Comparison of ENCODE assay signal across 8 cellular contexts in the genomic region with DNA sequence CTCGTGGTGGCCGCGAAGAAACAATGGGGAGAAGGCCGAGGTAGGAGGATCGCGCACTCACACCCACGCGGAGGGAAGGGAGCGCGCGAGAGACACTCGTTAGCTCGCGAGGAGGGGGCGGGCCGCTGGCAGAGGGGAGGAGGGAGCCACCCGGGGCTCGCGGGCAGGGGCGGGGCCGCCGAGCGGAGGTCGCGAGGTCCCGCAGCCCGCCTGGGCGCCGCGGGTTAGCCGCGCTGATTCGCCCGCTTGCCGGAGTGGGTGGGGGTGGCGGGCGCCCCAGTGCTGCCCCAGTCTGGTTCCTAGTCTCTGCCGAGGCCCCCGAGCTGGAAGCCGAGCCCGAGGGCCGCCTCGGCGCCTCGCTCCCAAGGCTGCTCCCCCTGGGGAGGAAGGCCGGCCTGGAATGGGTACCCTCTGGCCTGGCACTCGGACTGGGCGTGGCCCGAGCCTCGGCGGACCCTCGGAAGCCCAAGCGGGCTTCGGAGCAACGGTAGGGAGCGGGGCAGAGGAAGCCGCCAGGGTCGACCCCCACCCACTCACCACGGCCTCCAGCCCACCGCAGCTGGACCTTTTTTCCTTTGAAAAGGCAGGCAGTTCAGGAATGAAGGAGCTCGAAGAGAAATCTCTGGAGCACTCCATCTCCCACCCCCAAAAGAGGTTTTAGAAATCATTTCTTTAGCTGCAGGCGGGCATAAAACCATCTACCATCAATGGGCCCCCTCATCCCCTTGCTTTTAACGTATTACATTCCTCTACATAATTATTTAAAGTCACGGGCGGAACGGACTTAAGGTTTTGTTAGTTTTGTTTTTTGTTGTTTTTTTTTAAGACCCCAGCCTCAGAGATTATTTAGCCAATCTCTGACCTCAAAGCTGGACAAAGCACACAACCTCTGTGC. TPM values are rescaled to one million over a fixed set of nuclear protein-coding genes. Genes with fewer than 3 reads are reported as not detected.
DNase-seq lines count a peak whose midpoint lies in the region; ATAC-seq, FAIRE-seq and TF ChIP-seq lines count a peak whose summit lies in the region.

No MANE protein-coding gene starts in this region.

- no peak for FAIRE-seq in RCC 7860 (lab: Jason Lieb, UNC)

- H3K4me1 Mint-ChIP-seq in activated T-helper 2 cell treated with anti-CD3 and anti-CD28 coated beads, Interferon-gamma antibody, Interleukin-2, Interleukin-4, amounts not matched to agents 10 μg/mL and 5 μg/mL and 100 μg/mL, durations not matched to agents 14 hours and 24 hours and 36 hours (ENCODE audit: low read depth): peaks cover 20% of the 10 kb centered on the region
- peaks cover 35% of the 10 kb centered on the region for H3K4me1 Mint-ChIP-seq in nephron

- no peak for TF ChIP-seq CTCF in fibroblast of pulmonary artery (IDR thresholded peaks at IDR 0.05; ENCODE audit: low read length, missing control alignments)
- TF ChIP-seq CTCF in nephron (IDR thresholded peaks at IDR 0.05; ENCODE audit: unreplicated experiment in 3 of 3): no peak

- ATAC-seq in GM21390 (IDR thresholded peaks at IDR 0.05; ENCODE audit: unreplicated experiment): peak; percentile 56

- peaks cover 4% of the 10 kb centered on the region for H3K27me3 Mint-ChIP-seq in activated T-helper 2 cell treated with anti-CD3 and anti-CD28 coated beads, Interferon-gamma antibody, Interleukin-2, Interleukin-4, amounts not matched to agents 10 μg/mL and 5 μg/mL and 100 μg/mL, durations not matched to agents 14 hours and 24 hours and 36 hours (ENCODE audit: low read depth)
- H3K27me3 Mint-ChIP-seq in nephron (ENCODE audit: low read depth): no peaks in the 10 kb centered on the region

- in situ Hi-C loops in Caki2 (cut with HindIII; ENCODE audit: low pct_unique_long_range_greater_than_20kb, low sequenced_read_pairs): no loop called here

- H3K9me3 Mint-ChIP-seq in activated T-helper 2 cell treated with anti-CD3 and anti-CD28 coated beads, Interferon-gamma antibody, Interleukin-2, Interleukin-4, amounts not matched to agents 10 μg/mL and 5 μg/mL and 100 μg/mL, durations not matched to agents 14 hours and 24 hours and 36 hours: no peaks in the 10 kb centered on the region
- peaks cover 1% of the 10 kb centered on the region for H3K9me3 Mint-ChIP-seq in nephron

- peak overlapping the region; percentile 87 for H3K4me3 ChIP-seq in fibroblast of pulmonary artery (replicated peaks; ENCODE audit: low read depth, low read length)

- peak overlapping the region; percentile 72 for H3K4me3 Mint-ChIP-seq in activated T-helper 2 cell treated with anti-CD3 and anti-CD28 coated beads, Interferon-gamma antibody, Interleukin-2, Interleukin-4, amounts not matched to agents 10 μg/mL and 5 μg/mL and 100 μg/mL, durations not matched to agents 14 hours and 24 hours and 36 hours (ENCODE audit: low read depth)
- H3K4me3 Mint-ChIP-seq in nephron: peak overlapping the region; percentile 82 to 89 (median 87)

- DNase-seq in Caki2 (ENCODE audit: low read depth): peak; percentile 78
- peak; percentile 49 for DNase-seq in HuH-7.5 (ENCODE audit: low spot score)
- DNase-seq in RCC 7860 (ENCODE audit: low spot score): peak; percentile 69
- DNase-seq in activated T-helper 2 cell treated with anti-CD3 and anti-CD28 coated beads, Interferon-gamma antibody, Interleukin-2, Interleukin-4, amounts not matched to agents 10 μg/mL and 5 μg/mL and 100 μg/mL, durations not matched to agents 14 hours and 24 hours and 36 hours (ENCODE audit: low spot score): peak; percentile 81
- peak; percentile 88 for DNase-seq in fibroblast of pulmonary artery (ENCODE audit: low read depth)
- peak; percentile 80 to 90 (median 86) for DNase-seq in stimulated activated naive CD4-positive, alpha-beta T cell (lab: John Stamatoyannopoulos, UW)

- intact Hi-C loops in activated T-helper 2 cell treated with anti-CD3 and anti-CD28 coated beads, Interferon-gamma antibody, Interleukin-2, Interleukin-4, amounts not matched to agents 10 μg/mL and 5 μg/mL and 100 μg/mL, durations not matched to agents 14 hours and 24 hours and 36 hours (cut with micrococcal nuclease): loop anchor here (2.0 to 5.0 kb wide), 3 partner anchors 49 to 131 kb away; a partner anchor contains a TSS

- no peak overlapping the region for H3K27ac Mint-ChIP-seq in activated T-helper 2 cell treated with anti-CD3 and anti-CD28 coated beads, Interferon-gamma antibody, Interleukin-2, Interleukin-4, amounts not matched to agents 10 μg/mL and 5 μg/mL and 100 μg/mL, durations not matched to agents 14 hours and 24 hours and 36 hours
- peak overlapping the region in 2 of 3 experiments; percentile 93 to 94 for H3K27ac Mint-ChIP-seq in nephron

- no peaks in the 10 kb centered on the region for H3K36me3 Mint-ChIP-seq in activated T-helper 2 cell treated with anti-CD3 and anti-CD28 coated beads, Interferon-gamma antibody, Interleukin-2, Interleukin-4, amounts not matched to agents 10 μg/mL and 5 μg/mL and 100 μg/mL, durations not matched to agents 14 hours and 24 hours and 36 hours (ENCODE audit: low read depth)
- peaks cover 2% of the 10 kb centered on the region for H3K36me3 Mint-ChIP-seq in nephron (ENCODE audit: low read depth)

RNA-seq across cellular contexts. Expression of a gene that starts 0.7 kb away (rescaled TPM):
- total RNA-seq in Caki2 (2014; rRNA removed; shearing (Covaris generic); ENCODE audit: low replicate concordance): 2.4 and 9.4 TPM in 2 replicates
- 61.6 and 63.1 TPM in 2 replicates for total RNA-seq in activated T-helper 2 cell treated with anti-CD3 and anti-CD28 coated beads, Interferon-gamma antibody, Interleukin-2, Interleukin-4, amounts not matched to agents 10 μg/mL and 5 μg/mL and 100 μg/mL, durations not matched to agents 14 hours and 24 hours and 36 hours

RNA-seq across cellular contexts. Expression of a gene that starts 48.6 kb away (rescaled TPM):
- total RNA-seq in Caki2 (2014; rRNA removed; shearing (Covaris generic); ENCODE audit: low replicate concordance): not detected in 2 replicates
- total RNA-seq in activated T-helper 2 cell treated with anti-CD3 and anti-CD28 coated beads, Interferon-gamma antibody, Interleukin-2, Interleukin-4, amounts not matched to agents 10 μg/mL and 5 μg/mL and 100 μg/mL, durations not matched to agents 14 hours and 24 hours and 36 hours: 29.9 and 31.1 TPM in 2 replicates

Comparison
In these comparisons a context has a peak if more than half of its experiments do, and no peak if none do; other contexts are left out.
1. Peak in every context shown above with its lines: DNase-seq, ATAC-seq and H3K4me3 ChIP-seq.
2. RNA of a gene that starts 48.6 kb away (total RNA-seq): 29.9 to 31.1 TPM in activated T-helper 2 cell treated with anti-CD3 and anti-CD28 coated beads, Interferon-gamma antibody, Interleukin-2, Interleukin-4, amounts not matched to agents 10 μg/mL and 5 μg/mL and 100 μg/mL, durations not matched to agents 14 hours and 24 hours and 36 hours; not detected in Caki2; every median in the first group is over 10 times any median in the second.